8 cellular contexts compared by ENCODE assay signal in the genomic region with DNA sequence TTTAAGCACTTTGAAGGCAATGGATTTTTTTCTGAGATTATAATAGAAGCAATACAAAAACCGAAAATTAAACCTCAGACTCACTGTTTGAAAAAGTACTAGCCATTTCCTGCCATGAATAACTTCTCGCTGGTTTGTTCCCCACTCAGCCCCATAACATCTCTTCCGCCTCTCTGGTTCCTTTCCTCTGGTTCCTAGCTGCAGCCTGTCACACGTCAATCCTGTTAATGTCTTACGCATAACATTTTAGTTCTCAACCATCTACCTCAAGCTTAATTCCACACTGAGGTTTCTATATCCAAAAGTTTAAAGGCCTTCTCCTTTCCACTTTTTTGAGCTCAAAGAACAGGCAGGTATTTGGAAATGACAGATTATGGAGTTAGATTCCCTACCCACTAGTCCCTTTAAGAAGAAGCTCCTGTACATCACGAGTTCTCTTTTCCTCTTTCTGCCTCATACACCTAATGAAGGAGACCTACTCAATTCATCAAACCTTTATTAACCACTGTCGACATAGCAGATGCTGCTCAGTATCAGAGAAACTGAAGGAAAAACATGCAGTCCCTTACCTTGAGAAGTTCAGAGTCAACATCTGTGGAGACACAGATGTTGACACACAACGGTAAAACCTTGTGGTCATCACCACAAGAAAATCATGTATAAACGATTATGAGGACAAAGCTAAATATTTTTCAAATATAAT.
DNase-seq lines count a peak whose midpoint lies in the region; ATAC-seq lines count a peak whose summit lies in the region.

No MANE protein-coding gene starts in this region.

- POLR2A ChIA-PET in CD4-positive, alpha-beta memory T cell (lab: Charles Lee; ENCODE audit: partially characterized antibody), result interaction anchor here (0.6 to 5.7 kb wide), 19 partner anchors 7 to 249 kb away, joined by 3 to 169 read pairs (median 4); partner anchors contain the start of gene PTGER4

- no peaks in the 10 kb centered on the region for H3K27me3 Mint-ChIP-seq in CD4-positive, alpha-beta memory T cell
- H3K27me3 Mint-ChIP-seq in dendritic cell treated with granulocyte-macrophage colony-stimulating factor and Interleukin-4, amounts not matched to agents 40 ng/mL and 50 ng/mL, for 4 days, result no peaks in the 10 kb centered on the region

- H3K4me1 ChIP-seq in CD4-positive, alpha-beta memory T cell (ENCODE audit: insufficient read depth, low read length), result peaks cover 40% of the 10 kb centered on the region
- H3K4me1 ChIP-seq in Karpas-422 (ENCODE audit: low read length) (no peaks in the 10 kb centered on the region), trophoblast cell (ENCODE audit: control insufficient read depth in 1 of 2, insufficient read depth in 2 of 2, low read length in 2 of 2) (no peaks in the 10 kb centered on the region)

- H3K9me3 ChIP-seq in CD4-positive, alpha-beta memory T cell (ENCODE audit: control insufficient read depth in 1 of 2, low read length in 2 of 2), result no peaks in the 10 kb centered on the region
- no peaks in the 10 kb centered on the region for H3K9me3 ChIP-seq in Karpas-422 (ENCODE audit: low read length)
- no peaks in the 10 kb centered on the region for H3K9me3 ChIP-seq in trophoblast cell (ENCODE audit: insufficient read depth, low read depth, low read length)

- intact Hi-C loops in CD4-positive, alpha-beta memory T cell (cut with micrococcal nuclease), result loop anchor here (1.0 to 5.0 kb wide), 4 partner anchors 26 to 252 kb away; no protein-coding TSS in a partner anchor
- intact Hi-C loops in dendritic cell treated with granulocyte-macrophage colony-stimulating factor and Interleukin-4, amounts not matched to agents 40 ng/mL and 50 ng/mL, for 4 days (cut with micrococcal nuclease), result no loop called here

- H3K4me3 Mint-ChIP-seq in CD4-positive, alpha-beta memory T cell, result peak overlapping the region; percentile 43 to 83 (median 72)
- no peak overlapping the region for H3K4me3 Mint-ChIP-seq in dendritic cell treated with granulocyte-macrophage colony-stimulating factor and Interleukin-4, amounts not matched to agents 40 ng/mL and 50 ng/mL, for 4 days

- WGBS in trophoblast cell (ENCODE audit: extremely low coverage, insufficient coverage, insufficient read length), result no CpG with 5 or more reads among the region's 9 CpGs

- no peak overlapping the region for H3K4me2 ChIP-seq in Karpas-422 (ENCODE audit: low read depth, low read length, poor library complexity, severe bottlenecking)
- no peak overlapping the region for H3K4me2 ChIP-seq in trophoblast cell (ENCODE audit: low read length)

- H2BK120ac ChIP-seq in trophoblast cell (ENCODE audit: insufficient read depth, low read length, poor library complexity), result no peak overlapping the region

- H4K20me1 ChIP-seq in Karpas-422 (ENCODE audit: insufficient read depth, low read depth, low read length), result no peaks in the 10 kb centered on the region

- H4K12ac ChIP-seq in trophoblast cell (ENCODE audit: low read depth, low read length), result no peak overlapping the region

- H3K9me2 ChIP-seq in Karpas-422 (replicated peaks; ENCODE audit: insufficient read depth, low read length), result no peaks in the 10 kb centered on the region

- CTCF ChIA-PET in CD4-positive, alpha-beta memory T cell (lab: Charles Lee; ENCODE audit: partially characterized antibody), result interaction anchor here (1.0 to 7.2 kb wide), 14 partner anchors 21 to 488 kb away, joined by 3 to 111 read pairs (median 5); partner anchors contain the start of gene PTGER4

- peak overlapping the region; percentile 67 for H3K27ac ChIP-seq in CD4-positive, alpha-beta memory T cell (ENCODE audit: low read depth, low read length)
- no peak overlapping the region for H3K27ac ChIP-seq in Karpas-422 (ENCODE audit: low read length)
- no peak overlapping the region for H3K27ac ChIP-seq in trophoblast cell (ENCODE audit: low read depth, low read length)

- peaks cover 0 to 5% (median 0%) of the 10 kb centered on the region in 8 donors for H3K9me3 Mint-ChIP-seq in CD4-positive, alpha-beta memory T cell
- no peaks in the 10 kb centered on the region for H3K9me3 Mint-ChIP-seq in dendritic cell treated with granulocyte-macrophage colony-stimulating factor and Interleukin-4, amounts not matched to agents 40 ng/mL and 50 ng/mL, for 4 days

- no peak overlapping the region for H4K8ac ChIP-seq in trophoblast cell (ENCODE audit: low read depth, low read length)

- H3K9ac ChIP-seq in Karpas-422 (ENCODE audit: low read length), result no peak overlapping the region
- H3K9ac ChIP-seq in trophoblast cell (ENCODE audit: low read length), result no peak overlapping the region

- H3K14ac ChIP-seq in trophoblast cell (ENCODE audit: low read length), result no peak overlapping the region

- no peak overlapping the region for H2AK5ac ChIP-seq in trophoblast cell (ENCODE audit: low read length)

- no peaks in the 10 kb centered on the region for H3K27me3 ChIP-seq in CD4-positive, alpha-beta memory T cell (ENCODE audit: insufficient read depth, low read length)
- H3K27me3 ChIP-seq in Karpas-422 (ENCODE audit: low read length) (no peaks in the 10 kb centered on the region), trophoblast cell (ENCODE audit: insufficient read depth, low read length) (no peaks in the 10 kb centered on the region)

- H3K36me3 ChIP-seq in CD4-positive, alpha-beta memory T cell (ENCODE audit: insufficient read depth, low read length), result no peaks in the 10 kb centered on the region
- H3K36me3 ChIP-seq in Karpas-422 (ENCODE audit: insufficient read depth, low read length) (no peaks in the 10 kb centered on the region), trophoblast cell (ENCODE audit: control insufficient read depth in 1 of 2, insufficient read depth in 2 of 2, low read length in 2 of 2) (no peaks in the 10 kb centered on the region)

- H3K79me2 ChIP-seq in Karpas-422 (ENCODE audit: low read length), result no peaks in the 10 kb centered on the region
- no peaks in the 10 kb centered on the region for H3K79me2 ChIP-seq in trophoblast cell (ENCODE audit: control insufficient read depth, insufficient read depth, low read length, poor library complexity)

- DNase-seq in CD4-positive, alpha-beta memory T cell, result peak; percentile 74 to 81 (median 80)
- DNase-seq in cerebellar nuclear complex (lab: John Stamatoyannopoulos, UW) (no peak), Karpas-422 (no peak), trophoblast cell (no peak), NCI-H1105 treated with DMSO at 0.1 percent for 48 hours (lab: John Stamatoyannopoulos, UW) (no peak)

- no peak overlapping the region for H2BK5ac ChIP-seq in trophoblast cell (ENCODE audit: low read depth, low read length, poor library complexity)

- H3K27ac Mint-ChIP-seq in CD4-positive, alpha-beta memory T cell, result peak overlapping the region; percentile 82 to 97 (median 94)
- H3K27ac Mint-ChIP-seq in dendritic cell treated with granulocyte-macrophage colony-stimulating factor and Interleukin-4, amounts not matched to agents 40 ng/mL and 50 ng/mL, for 4 days, result peak overlapping the region; percentile 25

- no peak overlapping the region for H4K91ac ChIP-seq in trophoblast cell (ENCODE audit: low read depth, low read length)

- H3K4me1 Mint-ChIP-seq in CD4-positive, alpha-beta memory T cell, result peaks cover 44 to 71% (median 56%) of the 10 kb centered on the region in 4 donors
- peaks cover 10% of the 10 kb centered on the region for H3K4me1 Mint-ChIP-seq in dendritic cell treated with granulocyte-macrophage colony-stimulating factor and Interleukin-4, amounts not matched to agents 40 ng/mL and 50 ng/mL, for 4 days (ENCODE audit: low read depth)

- H3K4ac ChIP-seq in trophoblast cell (ENCODE audit: low read depth, low read length), result no peak overlapping the region

- H3K18ac ChIP-seq in trophoblast cell (ENCODE audit: low read length), result no peak overlapping the region

- no peak overlapping the region for H3K23ac ChIP-seq in trophoblast cell (ENCODE audit: low read length)

- H2BK12ac ChIP-seq in trophoblast cell (ENCODE audit: low read length), result no peak overlapping the region

- H3K4me3 ChIP-seq in CD4-positive, alpha-beta memory T cell (ENCODE audit: low read length in 2 of 2), result peak overlapping the region in 1 of 2 donors; percentile 12
- H3K4me3 ChIP-seq in Karpas-422 (ENCODE audit: low read length) (no peak overlapping the region), trophoblast cell (ENCODE audit: low read depth, low read length) (no peak overlapping the region)

- H2AFZ ChIP-seq in Karpas-422 (ENCODE audit: low read length), result no peak overlapping the region
- no peak overlapping the region for H2AFZ ChIP-seq in trophoblast cell (ENCODE audit: insufficient read depth, low read length, poor library complexity)

- ATAC-seq in GM21390 (IDR thresholded peaks at IDR 0.05; ENCODE audit: unreplicated experiment), result peak; percentile 60
- peak; percentile 35 for ATAC-seq in HG03558 (IDR thresholded peaks at IDR 0.05; ENCODE audit: extremely low read depth, unreplicated experiment)

- H3K36me3 Mint-ChIP-seq in CD4-positive, alpha-beta memory T cell, result no peaks in the 10 kb centered on the region
- H3K36me3 Mint-ChIP-seq in dendritic cell treated with granulocyte-macrophage colony-stimulating factor and Interleukin-4, amounts not matched to agents 40 ng/mL and 50 ng/mL, for 4 days (ENCODE audit: low read depth), result no peaks in the 10 kb centered on the region

- no peaks in the 10 kb centered on the region for H3K79me1 ChIP-seq in trophoblast cell (ENCODE audit: low read length)

Comparison
In these comparisons a context has a peak if more than half of its experiments do, and no peak if none do; other contexts are left out.
1. DNase-seq: peak in CD4-positive, alpha-beta memory T cell (5 of 5); none in cerebellar nuclear complex (0 of 2), Karpas-422 (single experiment), trophoblast cell (0 of 2) and NCI-H1105 treated with DMSO at 0.1 percent for 48 hours (single experiment).